Comparison of ENCODE assay signal across 9 cellular contexts in genomic region chr2:95526360-95527341, GRCh38. TPM values are rescaled to one million over a fixed set of nuclear protein-coding genes. Genes with fewer than 3 reads are reported as not detected.
DNase-seq lines count a peak whose midpoint lies in the region; ATAC-seq and TF ChIP-seq lines count a peak whose summit lies in the region.
"Had no signal": no experiment of that assay in that cellular context is flagged by ENCODE, and none has a peak within 500 bp of the region (broad histone marks: within the 10 kb centered on the region; RNA-seq: fewer than 3 reads in every experiment).

No MANE protein-coding gene starts in this region.

- no peaks in the 10 kb centered on the region for H3K27me3 ChIP-seq in MG63
- no peaks in the 10 kb centered on the region for H3K27me3 ChIP-seq in lower lobe of right lung (ENCODE audit: low read depth)

- CTCF ChIA-PET in Calu3 (lab: Charles Lee) = interaction anchor here (1.1 to 1.2 kb wide), 2 partner anchors 13 to 124 kb away, joined by 3 to 5 read pairs; partner anchors contain the start of gene FAHD2A
- CTCF ChIA-PET in HEK293T (lab: Yijun Ruan, JAX) = no interaction called here

- peaks cover 5% of the 10 kb centered on the region for H3K4me1 ChIP-seq in lower lobe of right lung

- ATAC-seq in GM21423 (IDR thresholded peaks at IDR 0.05; ENCODE audit: unreplicated experiment) (peak; percentile 62), lower lobe of right lung (peak; percentile 95 to 98)
- peak; percentile 70 to 72 for ATAC-seq in activated CD4-positive, CD25-positive, alpha-beta regulatory T cell treated with anti-CD3 and anti-CD28 coated beads, Interleukin-2, amount 50 U/mL, for 24 hours
- peak; percentile 54 for ATAC-seq in central memory CD8-positive, alpha-beta T cell (replicated peaks; ENCODE audit: extremely low read depth, poor library complexity, severe bottlenecking)

- TF ChIP-seq CTCF in Calu3 (IDR thresholded peaks at IDR 0.05; ENCODE audit: unreplicated experiment) (peak; percentile 16), lower lobe of right lung (IDR thresholded peaks at IDR 0.05) (peak; percentile 36)

- intact Hi-C loops in Calu3 (cut with micrococcal nuclease; ENCODE audit: unreplicated experiment) = loop anchor here (5.0 kb wide), 1 partner anchor 201 kb away; no protein-coding TSS in a partner anchor
- intact Hi-C loops in lower lobe of right lung (cut with DNase I) = no loop called here

- POLR2A ChIA-PET in HEK293T (lab: Yijun Ruan, JAX) = no interaction called here

- H3K36me3 Mint-ChIP-seq in Calu3 (ENCODE audit: insufficient read depth, unreplicated experiment) = peaks cover 69% of the 10 kb centered on the region
- H3K36me3 Mint-ChIP-seq in central memory CD8-positive, alpha-beta T cell (ENCODE audit: insufficient read depth) = no peaks in the 10 kb centered on the region

- H3K4me1 Mint-ChIP-seq in Calu3 (ENCODE audit: low read depth, unreplicated experiment) = peaks cover 22% of the 10 kb centered on the region
- no peaks in the 10 kb centered on the region for H3K4me1 Mint-ChIP-seq in central memory CD8-positive, alpha-beta T cell

- H3K27ac ChIP-seq in lower lobe of right lung = peak overlapping the region; percentile 84

- DNase-seq in Calu3 (peak; percentile 83), MG63 (peak; percentile 86), lower lobe of right lung (peak; percentile 83), HEK293T (ENCODE audit: extremely low spot score) (no peak)
- peak in 1 of 2 donors; percentile 16 for DNase-seq in central memory CD8-positive, alpha-beta T cell (ENCODE audit: low spot score in 2 of 2)
- DNase-seq in stimulated activated CD8-positive, alpha-beta memory T cell treated with anti-CD3 and anti-CD28 coated beads, Interleukin-15, amount 100 ng/mL, for 48 hours (ENCODE audit: low read depth in 2 of 2) = peak; percentile 48 to 54

- no TSS peak for BruUV-seq in Calu3 (replicated peaks; lab: Mats Ljungman, UMichigan)

- H3K27ac Mint-ChIP-seq in Calu3 (ENCODE audit: unreplicated experiment) = peak overlapping the region; percentile 99
- peak overlapping the region; percentile 51 for H3K27ac Mint-ChIP-seq in central memory CD8-positive, alpha-beta T cell (ENCODE audit: low read depth)

- H3K36me3 ChIP-seq in MG63 (peaks cover 34% of the 10 kb centered on the region), lower lobe of right lung (peaks cover 13% of the 10 kb centered on the region)

- H3K9me3 ChIP-seq in MG63 (no peaks in the 10 kb centered on the region), lower lobe of right lung (no peaks in the 10 kb centered on the region)

- H3K4me3 ChIP-seq in MG63 (peak overlapping the region; percentile 95), lower lobe of right lung (peak overlapping the region; percentile 77)

- H3K9me3 Mint-ChIP-seq in Calu3 (ENCODE audit: low read depth, unreplicated experiment) = no peaks in the 10 kb centered on the region
- H3K9me3 Mint-ChIP-seq in central memory CD8-positive, alpha-beta T cell = no peaks in the 10 kb centered on the region

- H3K27me3 Mint-ChIP-seq in Calu3 (ENCODE audit: unreplicated experiment) = no peaks in the 10 kb centered on the region
- no peaks in the 10 kb centered on the region for H3K27me3 Mint-ChIP-seq in central memory CD8-positive, alpha-beta T cell

- H3K4me3 Mint-ChIP-seq in Calu3 (ENCODE audit: low read depth, unreplicated experiment) = peak overlapping the region; percentile 94
- peak overlapping the region; percentile 80 for H3K4me3 Mint-ChIP-seq in central memory CD8-positive, alpha-beta T cell

TF ChIP-seq in HEK293T, 16 proteins besides CTCF, POLR2A, EP300 and RAD21:
- no peak for TF ChIP-seq TARDBP (IDR thresholded peaks at IDR 0.05)
- TF ChIP-seq ELF4 (IDR thresholded peaks at IDR 0.05) = no peak
- TF ChIP-seq LEF1 (IDR thresholded peaks at IDR 0.05; ENCODE audit: borderline replicate concordance) = no peak
- no peak for TF ChIP-seq L3MBTL2 (conservative IDR thresholded peaks at IDR 0.05)
- no peak for TF ChIP-seq ZNF384 (IDR thresholded peaks at IDR 0.05)
- TF ChIP-seq HDGF (IDR thresholded peaks at IDR 0.05; ENCODE audit: borderline replicate concordance) = no peak
- no peak for TF ChIP-seq FOXM1 (IDR thresholded peaks at IDR 0.05; ENCODE audit: borderline replicate concordance)
- TF ChIP-seq ARNT (IDR thresholded peaks at IDR 0.05) = no peak
- no peak for TF ChIP-seq PKNOX1 (IDR thresholded peaks at IDR 0.05)
- no peak for TF ChIP-seq SP1 (IDR thresholded peaks at IDR 0.05)
- TF ChIP-seq CTBP1 (IDR thresholded peaks at IDR 0.05; ENCODE audit: borderline replicate concordance) = no peak
- TF ChIP-seq BHLHE40 (IDR thresholded peaks at IDR 0.05; ENCODE audit: borderline replicate concordance) = no peak
- TF ChIP-seq NFRKB (IDR thresholded peaks at IDR 0.05) = no peak
- no peak for TF ChIP-seq FOXK2 (IDR thresholded peaks at IDR 0.05)

RNA-seq across cellular contexts. Expression of gene TRIM43B, which starts 42.1 kb away (rescaled TPM):
- not detected in 2 replicates for total RNA-seq in Calu3 (2022)
- total RNA-seq in MG63 (2014; rRNA removed; shearing (Covaris generic); ENCODE audit: low replicate concordance) = not detected in 2 replicates
- not detected for total RNA-seq in lower lobe of right lung
- total RNA-seq: T-helper 1 cell treated with Interleukin-12 subunit alpha and Interleukin-12 subunit beta and Interleukin-4 antibody, amounts not matched to agents 30 ng/mL and 1 ng/mL, for 36 hours had no signal
